In the genomic region with DNA sequence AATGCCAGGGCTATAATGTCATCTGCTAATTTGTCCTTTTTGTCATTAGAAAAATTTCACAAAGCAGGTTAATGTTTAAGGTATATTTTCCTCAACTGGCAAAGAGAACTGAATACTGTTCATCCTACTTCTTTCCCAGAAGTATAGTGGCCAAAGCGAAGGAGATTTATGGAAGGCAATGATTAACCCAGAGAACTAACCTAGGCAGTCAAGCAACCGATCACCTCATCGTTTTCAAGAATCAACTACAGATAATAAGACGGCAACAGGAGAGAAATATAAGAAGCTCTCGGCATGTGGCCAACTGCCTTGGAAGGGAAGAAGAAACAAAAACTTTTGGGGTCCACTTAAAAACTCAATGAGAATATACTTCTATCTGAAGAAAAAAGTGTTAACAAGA, we compare ENCODE assay signal across 24 cellular contexts.
"Had no signal": no experiment of that assay in that cellular context is flagged by ENCODE, and none has a peak within 500 bp of the region (broad histone marks: within the 10 kb centered on the region; RNA-seq: fewer than 3 reads in every experiment).

No MANE protein-coding gene starts in this region.

- H3K9me3 ChIP-seq: colonic mucosa, esophagus squamous epithelium, pancreas, right lobe of liver, suprapubic skin, transverse colon, upper lobe of right lung, vagina had no signal

- H3K36me3 ChIP-seq: colonic mucosa, esophagus squamous epithelium, pancreas, right lobe of liver, suprapubic skin, transverse colon, upper lobe of right lung, vagina had no signal

- H3K4me3 ChIP-seq: colonic mucosa, esophagus squamous epithelium, lung, pancreas, right lobe of liver, suprapubic skin, transverse colon, upper lobe of right lung, vagina had no signal

- DNase-seq: colonic mucosa; effector CD8-positive, alpha-beta T cell; endodermal cell; esophagus squamous epithelium; foreskin melanocyte; naive thymus-derived CD4-positive, alpha-beta T cell; nephron progenitor cell; nucleus accumbens; pancreas; right lobe of liver; small intestine; stimulated activated CD4-positive, alpha-beta T cell treated with anti-CD3 and anti-CD28 coated beads, Interleukin-12 subunit alpha, Interleukin-12 subunit beta, amount 100 ng/mL, for 4 hours; stimulated activated CD4-positive, alpha-beta T cell treated with anti-CD3 and anti-CD28 coated beads, Interleukin-1b, Interleukin-23, amount 100 ng/mL, for 48 hours; stimulated activated CD4-positive, alpha-beta T cell treated with anti-CD3 and anti-CD28 coated beads, Interleukin-4, amount 100 ng/mL, for 1 hour; stimulated activated CD8-positive, alpha-beta memory T cell treated with anti-CD3 and anti-CD28 coated beads, Interleukin-4, amount 100 ng/mL, for 48 hours; stimulated activated naive CD4-positive, alpha-beta T cell; stimulated activated naive CD8-positive, alpha-beta T cell treated with anti-CD3 and anti-CD28 coated beads, Interleukin-15, amount 100 ng/mL, for 72 hours; transverse colon; upper lobe of right lung had no signal

- H3K27me3 ChIP-seq: colonic mucosa, esophagus squamous epithelium, pancreas, right lobe of liver, suprapubic skin, transverse colon, upper lobe of right lung, vagina had no signal

- H3K4me1 ChIP-seq: colonic mucosa, right lobe of liver had no signal

- ATAC-seq: left lobe of liver; naive thymus-derived CD4-positive, alpha-beta T cell; pancreas; right lobe of liver; stimulated activated naive CD8-positive, alpha-beta T cell treated with anti-CD3 and anti-CD28 coated beads, Interleukin-15, amount 100 ng/mL, for 72 hours; upper lobe of right lung had no signal

- H3K27ac ChIP-seq: colonic mucosa, epithelial cell of prostate, esophagus squamous epithelium, pancreas, right lobe of liver, suprapubic skin, transverse colon, upper lobe of right lung, vagina had no signal
